In genomic region chr9:36928670-36929349, GRCh38 we compare ENCODE assay signal across 9 cellular contexts.
DNase-seq lines count a peak whose midpoint lies in the region; ATAC-seq and TF ChIP-seq lines count a peak whose summit lies in the region.
"Had no signal": no experiment of that assay in that cellular context is flagged by ENCODE, and none has a peak within 500 bp of the region (broad histone marks: within the 10 kb centered on the region; RNA-seq: fewer than 3 reads in every experiment).

No MANE protein-coding gene starts in this region.

- no peak overlapping the region for H2BK15ac ChIP-seq in mesendoderm (replicated peaks; ENCODE audit: low read depth)

- H2AK5ac ChIP-seq in mesendoderm (ENCODE audit: low read length) = no peak overlapping the region

- H3K27me3 Mint-ChIP-seq in T-helper 2 cell treated with Interferon-gamma antibody and Interleukin-4, amounts not matched to agents 5 μg/mL and 100 μg/mL, for 36 hours (ENCODE audit: low read depth) = no peaks in the 10 kb centered on the region

- TF ChIP-seq POLR2A in gastrocnemius medialis (IDR thresholded peaks at IDR 0.05) = no peak

- no CpG with 5 or more reads among the region's 3 CpGs for WGBS in mesendoderm (ENCODE audit: extremely low coverage, insufficient coverage, low lambda C conversion rate)

- no peak for TF ChIP-seq CTCF in gastrocnemius medialis (IDR thresholded peaks at IDR 0.05 in 4 of 5, conservative IDR thresholded peaks at IDR 0.05 in 1 of 5)

- ATAC-seq in GM18870 (IDR thresholded peaks at IDR 0.05; ENCODE audit: unreplicated experiment) (peak; percentile 67), HG02852 (IDR thresholded peaks at IDR 0.05; ENCODE audit: unreplicated experiment) (peak; percentile 69), left ventricle myocardium superior (no peak), gastrocnemius medialis (no peak)

- H3K4me2 ChIP-seq in mesendoderm (ENCODE audit: low read length) = no peak overlapping the region

- in situ Hi-C loops in gastrocnemius medialis (cut with MboI; ENCODE audit: low sequenced_read_pairs in 4 of 4) = no loop called here

- H3K9me3 Mint-ChIP-seq in T-helper 2 cell treated with Interferon-gamma antibody and Interleukin-4, amounts not matched to agents 5 μg/mL and 100 μg/mL, for 36 hours = peaks cover 3% of the 10 kb centered on the region

- no peak overlapping the region for H3K4ac ChIP-seq in mesendoderm (ENCODE audit: low read depth, low read length)

- H3K56ac ChIP-seq in mesendoderm (ENCODE audit: low read length) = no peak overlapping the region

- H3K9ac ChIP-seq in mesendoderm (ENCODE audit: low read length) = no peak overlapping the region

- H4K8ac ChIP-seq in mesendoderm (ENCODE audit: low read depth, low read length) = no peak overlapping the region

- H3K36me3 Mint-ChIP-seq in T-helper 2 cell treated with Interferon-gamma antibody and Interleukin-4, amounts not matched to agents 5 μg/mL and 100 μg/mL, for 36 hours (ENCODE audit: low read depth) = no peaks in the 10 kb centered on the region

- no peak overlapping the region for H3K18ac ChIP-seq in mesendoderm (ENCODE audit: low read length)

- H3K4me1 Mint-ChIP-seq in T-helper 2 cell treated with Interferon-gamma antibody and Interleukin-4, amounts not matched to agents 5 μg/mL and 100 μg/mL, for 36 hours (ENCODE audit: low read depth) = peaks cover 10% of the 10 kb centered on the region

- H3K4me3 ChIP-seq in mesendoderm (ENCODE audit: low read length) (no peak overlapping the region), gastrocnemius medialis (no peak overlapping the region)
- H3K4me3 ChIP-seq: cardiac muscle cell had no signal

- H3K79me2 ChIP-seq in mesendoderm (ENCODE audit: control insufficient read depth, insufficient read depth, low read length) = no peaks in the 10 kb centered on the region

- DNase-seq in T-helper 2 cell treated with Interferon-gamma antibody and Interleukin-4, amounts not matched to agents 5 μg/mL and 100 μg/mL, for 36 hours (ENCODE audit: low spot score) = peak; percentile 67
- peak; percentile 23 for DNase-seq in mesendoderm
- DNase-seq in left ventricle myocardium superior = no peak
- no peak for DNase-seq in NCI-H1417 treated with DMSO at 0.1 percent for 48 hours (lab: John Stamatoyannopoulos, UW)
- DNase-seq in caudate nucleus (lab: John Stamatoyannopoulos, UW) = no peak
- no peak for DNase-seq in gastrocnemius medialis

- no peaks in the 10 kb centered on the region for H3K9me3 ChIP-seq in gastrocnemius medialis

- H2BK5ac ChIP-seq in mesendoderm (ENCODE audit: low read length) = no peak overlapping the region

- no peaks in the 10 kb centered on the region for H3K79me1 ChIP-seq in mesendoderm (ENCODE audit: low read length)

- no peak overlapping the region for H4K5ac ChIP-seq in mesendoderm (ENCODE audit: low read length)

- H3K23ac ChIP-seq in mesendoderm (ENCODE audit: low read length) = no peak overlapping the region

- H3K36me3 ChIP-seq in mesendoderm (ENCODE audit: control insufficient read depth, insufficient read depth, low read length) (no peaks in the 10 kb centered on the region), gastrocnemius medialis (no peaks in the 10 kb centered on the region)
- H3K36me3 ChIP-seq: cardiac muscle cell had no signal

- H3K4me1 ChIP-seq in mesendoderm (ENCODE audit: control insufficient read depth, low read depth, low read length) = no peaks in the 10 kb centered on the region
- H3K4me1 ChIP-seq in gastrocnemius medialis = no peaks in the 10 kb centered on the region

- no peak overlapping the region for H2BK120ac ChIP-seq in mesendoderm (ENCODE audit: low read depth, low read length)

- H3K27ac ChIP-seq in mesendoderm (ENCODE audit: low read depth, low read length) (no peak overlapping the region), caudate nucleus (ENCODE audit: low read depth, low read length) (no peak overlapping the region), gastrocnemius medialis (no peak overlapping the region)
- H3K27ac ChIP-seq: cardiac muscle cell had no signal

- H3K4me3 Mint-ChIP-seq in T-helper 2 cell treated with Interferon-gamma antibody and Interleukin-4, amounts not matched to agents 5 μg/mL and 100 μg/mL, for 36 hours = no peak overlapping the region

- no peak overlapping the region for H3K27ac Mint-ChIP-seq in T-helper 2 cell treated with Interferon-gamma antibody and Interleukin-4, amounts not matched to agents 5 μg/mL and 100 μg/mL, for 36 hours

- no peaks in the 10 kb centered on the region for H3K27me3 ChIP-seq in mesendoderm (ENCODE audit: insufficient read depth, low read length, poor library complexity)
- H3K27me3 ChIP-seq in gastrocnemius medialis = no peaks in the 10 kb centered on the region

- intact Hi-C loops in left ventricle myocardium superior (cut with micrococcal nuclease) (no loop called here), gastrocnemius medialis (cut with DNase I; ENCODE audit: low total_unique reads) (no loop called here)

Comparison
In these comparisons a context has a peak if more than half of its experiments do, and no peak if none do; other contexts are left out.
1. ATAC-seq: peak in GM18870 (single experiment) and HG02852 (single experiment); none in left ventricle myocardium superior (single experiment) and gastrocnemius medialis (0 of 2).
2. DNase-seq: peak in T-helper 2 cell treated with Interferon-gamma antibody and Interleukin-4, amounts not matched to agents 5 μg/mL and 100 μg/mL, for 36 hours (single experiment) and mesendoderm (single experiment); none in left ventricle myocardium superior (single experiment), NCI-H1417 treated with DMSO at 0.1 percent for 48 hours (single experiment), caudate nucleus (0 of 61) and gastrocnemius medialis (0 of 2).